ENCODE assay signal across 9 cellular contexts in genomic region chr5:60295423-60295822, GRCh38.
A peak's percentile ranks its signal among the peaks of the same experiment; 100 is the strongest.
DNase-seq lines count a peak whose midpoint lies in the region; ATAC-seq and TF ChIP-seq lines count a peak whose summit lies in the region.
"Had no signal": no experiment of that assay in that cellular context is flagged by ENCODE, and none has a peak within 500 bp of the region (broad histone marks: within the 10 kb centered on the region; RNA-seq: fewer than 3 reads in every experiment).

No MANE protein-coding gene starts in this region.

- peak; percentile 62 for TF ChIP-seq CTCF in fibroblast of pulmonary artery (IDR thresholded peaks at IDR 0.05; ENCODE audit: low read length, missing control alignments)

- no peak overlapping the region for H3K4me3 Mint-ChIP-seq in stimulated activated memory B cell treated with anti-CD40 and anti-IgM and Interleukin-4, amounts not matched to agents 10 μg/mL and 1 μg/mL and 100 μg/mL, for 72 hours
- H3K4me3 Mint-ChIP-seq: activated naive CD8-positive, alpha-beta T cell had no signal

- DNase-seq in ACHN (peak; percentile 15), NCI-H69 (lab: John Stamatoyannopoulos, UW) (peak; percentile 30), fibroblast of pulmonary artery (ENCODE audit: low read depth) (peak; percentile 47), NCI-H524 treated with DMSO at 0.1 percent for 48 hours (lab: John Stamatoyannopoulos, UW) (no peak), 8988T (no peak), NCI-H2196 (lab: John Stamatoyannopoulos, UW; ENCODE audit: unreplicated experiment) (no peak)

- peak; percentile 72 for ATAC-seq in GM18909 (IDR thresholded peaks at IDR 0.05; ENCODE audit: poor library complexity, unreplicated experiment)
- ATAC-seq in stimulated activated memory B cell treated with anti-CD40 and anti-IgM and Interleukin-4, amounts not matched to agents 10 μg/mL and 1 μg/mL and 100 μg/mL, for 72 hours, result peak; percentile 64

- no peaks in the 10 kb centered on the region for H3K36me3 Mint-ChIP-seq in stimulated activated memory B cell treated with anti-CD40 and anti-IgM and Interleukin-4, amounts not matched to agents 10 μg/mL and 1 μg/mL and 100 μg/mL, for 72 hours
- H3K36me3 Mint-ChIP-seq: activated naive CD8-positive, alpha-beta T cell had no signal

- H3K4me1 Mint-ChIP-seq in stimulated activated memory B cell treated with anti-CD40 and anti-IgM and Interleukin-4, amounts not matched to agents 10 μg/mL and 1 μg/mL and 100 μg/mL, for 72 hours, result no peaks in the 10 kb centered on the region

- no peaks in the 10 kb centered on the region for H3K27me3 Mint-ChIP-seq in stimulated activated memory B cell treated with anti-CD40 and anti-IgM and Interleukin-4, amounts not matched to agents 10 μg/mL and 1 μg/mL and 100 μg/mL, for 72 hours
- H3K27me3 Mint-ChIP-seq: activated naive CD8-positive, alpha-beta T cell had no signal

- H3K4me3 ChIP-seq in fibroblast of pulmonary artery (replicated peaks; ENCODE audit: low read depth, low read length), result no peak overlapping the region

- in situ Hi-C loops in ACHN (cut with HindIII; ENCODE audit: low pct_ligation_motif_present, low pct_unique_long_range_greater_than_20kb, low sequenced_read_pairs), result no loop called here

- H3K27ac Mint-ChIP-seq in stimulated activated memory B cell treated with anti-CD40 and anti-IgM and Interleukin-4, amounts not matched to agents 10 μg/mL and 1 μg/mL and 100 μg/mL, for 72 hours, result no peak overlapping the region
- H3K27ac Mint-ChIP-seq: activated naive CD8-positive, alpha-beta T cell had no signal

- H3K9me3 Mint-ChIP-seq in stimulated activated memory B cell treated with anti-CD40 and anti-IgM and Interleukin-4, amounts not matched to agents 10 μg/mL and 1 μg/mL and 100 μg/mL, for 72 hours, result no peaks in the 10 kb centered on the region

Comparison
In these comparisons a context has a peak if more than half of its experiments do, and no peak if none do; other contexts are left out.
1. DNase-seq: peak in ACHN (single experiment), NCI-H69 (single experiment) and fibroblast of pulmonary artery (single experiment); none in NCI-H524 treated with DMSO at 0.1 percent for 48 hours (single experiment), 8988T (single experiment) and NCI-H2196 (single experiment).